ENCODE assay signal across 8 cellular contexts in genomic region chr19:48993175-48994034, GRCh38. TPM values are rescaled to one million over a fixed set of nuclear protein-coding genes. Genes with fewer than 3 reads are reported as not detected.
DNase-seq lines count a peak whose midpoint lies in the region; ATAC-seq and TF ChIP-seq lines count a peak whose summit lies in the region.

Gene GYS1, minus strand, starts transcription at chr19:48993309. Its CDS starts 197 bp downstream, at chr19:48993112.
Gene RUVBL2, plus strand, starts transcription at chr19:48993887. Its CDS starts 25 bp downstream, at chr19:48993912.

- H3K4me1 Mint-ChIP-seq in WTC11 (peaks cover 31% of the 10 kb centered on the region), immature natural killer cell (peaks cover 27 to 38% of the 10 kb centered on the region in 2 donors)

- peak; percentile 88 for TF ChIP-seq CTCF in AG04450 (IDR thresholded peaks at IDR 0.05; ENCODE audit: low read depth, low read length)
- peak; percentile 85 for TF ChIP-seq CTCF in WTC11 (IDR thresholded peaks at IDR 0.05)
- TF ChIP-seq CTCF in spleen (IDR thresholded peaks at IDR 0.05 in 8 of 11, conservative IDR thresholded peaks at IDR 0.05 in 3 of 11), result peak; percentile 99 to 100 (median 100)

- WGBS in spleen, 5 donors, result 0% methylated on average over 42 to 56 of the region's 56 CpGs

- POLR2A ChIA-PET in AG04450 (lab: Yijun Ruan, JAX), result interaction anchor here (0.6 to 3.0 kb wide), 18 partner anchors 8 to 375 kb away, joined by 3 to 22 read pairs (median 4); partner anchors contain the start of genes CGB7, FTL, LIN7B and PPP1R15A
- POLR2A ChIA-PET in WTC11 (lab: Charles Lee), result interaction anchor here (0.5 to 2.1 kb wide), 12 partner anchors 10 to 518 kb away, joined by 3 to 10 read pairs (median 4); no protein-coding TSS in a partner anchor

- no peaks in the 10 kb centered on the region for H3K27me3 ChIP-seq in AG04450 (ENCODE audit: control insufficient read depth, insufficient read depth, low read length)
- H3K27me3 ChIP-seq in spleen (replicated peaks in 1 of 7), result no peaks in the 10 kb centered on the region

- ATAC-seq in GM18873 (IDR thresholded peaks at IDR 0.05; ENCODE audit: low FRiP score, unreplicated experiment) (peak; percentile 75), HG03159 (IDR thresholded peaks at IDR 0.05; ENCODE audit: unreplicated experiment) (peak; percentile 84), WTC11 (peak; percentile 93)

- H3K27me3 Mint-ChIP-seq in WTC11 (ENCODE audit: low read depth) (no peaks in the 10 kb centered on the region), immature natural killer cell (ENCODE audit: low read depth in 3 of 3) (peaks cover 4 to 5% (median 5%) of the 10 kb centered on the region in 3 donors)

- CTCF ChIA-PET in AG04450 (lab: Charles Lee) (interaction anchor here (0.5 to 3.0 kb wide), 45 partner anchors 8 to 415 kb away, joined by 3 to 61 read pairs (median 4); partner anchors contain the start of genes BCAT2, CGB7 and LHB), WTC11 (lab: Charles Lee) (interaction anchor here (0.5 to 3.4 kb wide), 86 partner anchors 10 to 819 kb away, joined by 3 to 60 read pairs (median 4); partner anchors contain the start of genes BAX, CA11, CGB2 and CGB7)

- H3K27ac ChIP-seq in AG04450 (ENCODE audit: low read depth, low read length) (peak within 1 kb of the TSS; percentile 68), caudate nucleus (ENCODE audit: low read depth, low read length) (peak within 1 kb of the TSS; percentile 99), spleen (peak within 1 kb of the TSS; percentile 80 to 98 (median 94))

- H3K4me3 ChIP-seq in AG04450 (ENCODE audit: low read depth, low read length) (peak within 1 kb of the TSS; percentile 96), spleen (peak within 1 kb of the TSS; percentile 60 to 90 (median 80))

- H3K36me3 ChIP-seq in spleen, result peaks cover 0 to 29% (median 4%) of the 10 kb centered on the region in 6 donors

- H3K36me3 Mint-ChIP-seq in WTC11 (peaks cover 18% of the 10 kb centered on the region), immature natural killer cell (peaks cover 4 to 8% (median 5%) of the 10 kb centered on the region in 3 donors)

- H3K9me3 Mint-ChIP-seq in WTC11, result no peaks in the 10 kb centered on the region
- H3K9me3 Mint-ChIP-seq in immature natural killer cell, result no peaks in the 10 kb centered on the region

- H3K27ac Mint-ChIP-seq in WTC11, result peak within 1 kb of the TSS; percentile 97
- peak within 1 kb of the TSS; percentile 90 to 99 (median 96) for H3K27ac Mint-ChIP-seq in immature natural killer cell

- H3K4me3 Mint-ChIP-seq in WTC11 (peak within 1 kb of the TSS; percentile 99), immature natural killer cell (peak within 1 kb of the TSS; percentile 91 to 99 (median 95))

- no peaks in the 10 kb centered on the region for H3K9me3 ChIP-seq in AG04450 (ENCODE audit: control insufficient read depth, insufficient read depth, low read length)
- no peaks in the 10 kb centered on the region for H3K9me3 ChIP-seq in spleen

- TF ChIP-seq POLR2A in spleen (IDR thresholded peaks at IDR 0.05), result peak in 2 of 3 donors; percentile 36 to 80

- DNase-seq in AG04450 (ENCODE audit: low read depth, low spot score), result peak; percentile 99
- DNase-seq in NCI-H2227 treated with DMSO at 0.1 percent for 48 hours (lab: John Stamatoyannopoulos, UW), result peak; percentile 96
- peak; percentile 100 for DNase-seq in WTC11 (ENCODE audit: low spot score)
- peak; percentile 91 to 100 (median 99) for DNase-seq in caudate nucleus (lab: John Stamatoyannopoulos, UW)
- peak; percentile 99 to 100 (median 100) for DNase-seq in immature natural killer cell
- peak; percentile 100 for DNase-seq in spleen

- peaks cover 14 to 61% (median 37%) of the 10 kb centered on the region in 6 donors for H3K4me1 ChIP-seq in spleen

- intact Hi-C loops in spleen (cut with DNase I; ENCODE audit: low total_unique reads), result no loop called here

TF ChIP-seq in WTC11, 78 proteins besides CTCF, POLR2A, EP300 and RAD21 (continues in another document):
- peak; percentile 37; the same call in 1 of the 2 replicates for TF ChIP-seq MAX (CRISPR knock-in tag; IDR thresholded peaks at IDR 0.05)
- peak; percentile 93 for TF ChIP-seq NFYB (CRISPR knock-in tag; conservative IDR thresholded peaks at IDR 0.05; ENCODE audit: low read depth)
- peak; percentile 36; the same call in 1 of the 2 replicates for TF ChIP-seq FOXK1 (CRISPR knock-in tag; IDR thresholded peaks at IDR 0.05)
- no peak for TF ChIP-seq ZNF423 (CRISPR knock-in tag; IDR thresholded peaks at IDR 0.05)
- TF ChIP-seq GABPB1 (CRISPR knock-in tag; IDR thresholded peaks at IDR 0.05), result peak; percentile 58; the same call in 1 of the 2 replicates
- no peak for TF ChIP-seq PRRX2 (CRISPR knock-in tag; IDR thresholded peaks at IDR 0.05)
- no peak for TF ChIP-seq SMAD4 (CRISPR knock-in tag; IDR thresholded peaks at IDR 0.05)
- TF ChIP-seq ZSCAN18 (CRISPR knock-in tag; IDR thresholded peaks at IDR 0.05), result no peak
- TF ChIP-seq SP1 (CRISPR knock-in tag; conservative IDR thresholded peaks at IDR 0.05), result peak; percentile 98
- TF ChIP-seq USF1 (CRISPR knock-in tag; IDR thresholded peaks at IDR 0.05), result peak; percentile 61; the same call in 1 of the 2 replicates
- TF ChIP-seq HMGXB4 (CRISPR knock-in tag; IDR thresholded peaks at IDR 0.05), result peak; percentile 66; the same call in 1 of the 2 replicates
- TF ChIP-seq FOXJ3 (CRISPR knock-in tag; IDR thresholded peaks at IDR 0.05; ENCODE audit: borderline replicate concordance), result no peak
- TF ChIP-seq ESRRA (CRISPR knock-in tag; IDR thresholded peaks at IDR 0.05; ENCODE audit: borderline replicate concordance), result no peak
- no peak for TF ChIP-seq ZNF263 (CRISPR knock-in tag; IDR thresholded peaks at IDR 0.05; ENCODE audit: low read depth)
- TF ChIP-seq ZNF317 (CRISPR knock-in tag; IDR thresholded peaks at IDR 0.05; ENCODE audit: borderline replicate concordance, low read depth), result no peak

RNA-seq across cellular contexts. Expression of gene GYS1, which starts in this region (rescaled TPM):
- polyA plus RNA-seq in AG04450 (2011; rRNA removed), result 19.5 and 24.1 TPM in 2 replicates
- polyA minus RNA-seq in AG04450 (2011; rRNA and poly(A)+ RNA removed), result 33.6 and 40.9 TPM in 2 replicates
- 45.9 to 52.0 TPM (median 46.1 TPM) in 3 replicates for total RNA-seq in WTC11 (2021)
- 10 to 100 TPM; 16.0 to 40.3 (median 32.9) TPM for polyA plus RNA-seq in immature natural killer cell
- total RNA-seq in spleen, result 10 to 100 TPM; 23.3 to 47.1 (median 32.1) TPM
- 10 to 100 TPM; 11.9 to 20.0 (median 15.1) TPM for polyA plus RNA-seq in spleen

RNA-seq across cellular contexts. Expression of gene RUVBL2, which starts in this region (rescaled TPM):
- polyA plus RNA-seq in AG04450 (2011; rRNA removed), result 107 and 131 TPM in 2 replicates
- polyA minus RNA-seq in AG04450 (2011; rRNA and poly(A)+ RNA removed), result 128 and 170 TPM in 2 replicates
- 168 to 178 TPM (median 169 TPM) in 3 replicates for total RNA-seq in WTC11 (2021)
- 10 to 100 TPM; 64.0 to 72.7 (median 64.2) TPM for polyA plus RNA-seq in immature natural killer cell
- total RNA-seq in spleen, result 10 to 100 TPM; 32.0 to 46.9 (median 38.4) TPM
- polyA plus RNA-seq in spleen, result 10 to 100 TPM; 46.7 to 58.4 (median 53.5) TPM

Comparison
In these comparisons a context has a peak if more than half of its experiments do, and no peak if none do; other contexts are left out.
1. Peak in every context shown above with its lines: DNase-seq, ATAC-seq, H3K4me3 ChIP-seq and H3K27ac ChIP-seq.